1 cellular context compared by ENCODE assay signal in genomic region chr11:119337581-119338317, GRCh38.
A peak's percentile ranks its signal among the peaks of the same experiment; 100 is the strongest.
TF ChIP-seq lines count a peak whose summit lies in the region.

No MANE protein-coding gene starts in this region.

TF ChIP-seq in HEK293, 187 proteins besides CTCF, POLR2A, EP300 and RAD21 (continued from another document):
- TF ChIP-seq, protein P1, sequence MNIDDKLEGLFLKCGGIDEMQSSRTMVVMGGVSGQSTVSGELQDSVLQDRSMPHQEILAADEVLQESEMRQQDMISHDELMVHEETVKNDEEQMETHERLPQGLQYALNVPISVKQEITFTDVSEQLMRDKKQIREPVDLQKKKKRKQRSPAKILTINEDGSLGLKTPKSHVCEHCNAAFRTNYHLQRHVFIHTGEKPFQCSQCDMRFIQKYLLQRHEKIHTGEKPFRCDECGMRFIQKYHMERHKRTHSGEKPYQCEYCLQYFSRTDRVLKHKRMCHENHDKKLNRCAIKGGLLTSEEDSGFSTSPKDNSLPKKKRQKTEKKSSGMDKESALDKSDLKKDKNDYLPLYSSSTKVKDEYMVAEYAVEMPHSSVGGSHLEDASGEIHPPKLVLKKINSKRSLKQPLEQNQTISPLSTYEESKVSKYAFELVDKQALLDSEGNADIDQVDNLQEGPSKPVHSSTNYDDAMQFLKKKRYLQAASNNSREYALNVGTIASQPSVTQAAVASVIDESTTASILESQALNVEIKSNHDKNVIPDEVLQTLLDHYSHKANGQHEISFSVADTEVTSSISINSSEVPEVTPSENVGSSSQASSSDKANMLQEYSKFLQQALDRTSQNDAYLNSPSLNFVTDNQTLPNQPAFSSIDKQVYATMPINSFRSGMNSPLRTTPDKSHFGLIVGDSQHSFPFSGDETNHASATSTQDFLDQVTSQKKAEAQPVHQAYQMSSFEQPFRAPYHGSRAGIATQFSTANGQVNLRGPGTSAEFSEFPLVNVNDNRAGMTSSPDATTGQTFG (tag by site-specific recombination; IDR thresholded peaks at IDR 0.05; ENCODE audit: borderline replicate concordance), result no peak
- TF ChIP-seq ZNF280C (tag by site-specific recombination; IDR thresholded peaks at IDR 0.05), result no peak
- no peak for TF ChIP-seq ZNF426 (tag by site-specific recombination; IDR thresholded peaks at IDR 0.05)
- no peak for TF ChIP-seq ZNF10 (tag by site-specific recombination; IDR thresholded peaks at IDR 0.05)
- TF ChIP-seq ZNF24 (tag by site-specific recombination; IDR thresholded peaks at IDR 0.05), result no peak
- TF ChIP-seq ZNF362 (tag by site-specific recombination; IDR thresholded peaks at IDR 0.05), result no peak
- no peak for TF ChIP-seq ZNF175 (tag by site-specific recombination; IDR thresholded peaks at IDR 0.05)
- TF ChIP-seq ZNF366 (tag by site-specific recombination; conservative IDR thresholded peaks at IDR 0.05), result 0 out of 2 replicates have a peak, but pooled peaks have one; percentile 41
- peak; percentile 29; the same call in 1 of the 2 replicates for TF ChIP-seq GLIS2 (tag by site-specific recombination; IDR thresholded peaks at IDR 0.05)
- TF ChIP-seq ZNF670 (tag by site-specific recombination; IDR thresholded peaks at IDR 0.05; ENCODE audit: low read depth), result no peak
- no peak for TF ChIP-seq ZNF660 (tag by site-specific recombination; IDR thresholded peaks at IDR 0.05)
- no peak for TF ChIP-seq ZBTB20 (tag by site-specific recombination; IDR thresholded peaks at IDR 0.05)
- TF ChIP-seq ZNF214 (tag by site-specific recombination; IDR thresholded peaks at IDR 0.05; ENCODE audit: borderline replicate concordance), result no peak
- TF ChIP-seq ZNF221 (tag by site-specific recombination; IDR thresholded peaks at IDR 0.05; ENCODE audit: borderline replicate concordance), result no peak
- TF ChIP-seq ZNF223 (tag by site-specific recombination; IDR thresholded peaks at IDR 0.05), result no peak
- TF ChIP-seq, protein P2, sequence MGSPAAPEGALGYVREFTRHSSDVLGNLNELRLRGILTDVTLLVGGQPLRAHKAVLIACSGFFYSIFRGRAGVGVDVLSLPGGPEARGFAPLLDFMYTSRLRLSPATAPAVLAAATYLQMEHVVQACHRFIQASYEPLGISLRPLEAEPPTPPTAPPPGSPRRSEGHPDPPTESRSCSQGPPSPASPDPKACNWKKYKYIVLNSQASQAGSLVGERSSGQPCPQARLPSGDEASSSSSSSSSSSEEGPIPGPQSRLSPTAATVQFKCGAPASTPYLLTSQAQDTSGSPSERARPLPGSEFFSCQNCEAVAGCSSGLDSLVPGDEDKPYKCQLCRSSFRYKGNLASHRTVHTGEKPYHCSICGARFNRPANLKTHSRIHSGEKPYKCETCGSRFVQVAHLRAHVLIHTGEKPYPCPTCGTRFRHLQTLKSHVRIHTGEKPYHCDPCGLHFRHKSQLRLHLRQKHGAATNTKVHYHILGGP (tag by site-specific recombination; IDR thresholded peaks at IDR 0.05), result no peak
- TF ChIP-seq ZSCAN16 (tag by site-specific recombination; IDR thresholded peaks at IDR 0.05), result no peak
- no peak for TF ChIP-seq ZNF155 (tag by site-specific recombination; IDR thresholded peaks at IDR 0.05)
- TF ChIP-seq ZNF341 (tag by site-specific recombination; IDR thresholded peaks at IDR 0.05; ENCODE audit: low read depth), result no peak
- no peak for TF ChIP-seq ZNF416 (tag by site-specific recombination; IDR thresholded peaks at IDR 0.05)
- no peak for TF ChIP-seq ZSCAN18 (tag by site-specific recombination; IDR thresholded peaks at IDR 0.05)
- no peak for TF ChIP-seq ZNF404 (tag by site-specific recombination; IDR thresholded peaks at IDR 0.05)
- no peak for TF ChIP-seq ELK4 (IDR thresholded peaks at IDR 0.05; ENCODE audit: borderline replicate concordance, low read depth, low read length)
- no peak for TF ChIP-seq ZNF394 (tag by site-specific recombination; IDR thresholded peaks at IDR 0.05; ENCODE audit: borderline replicate concordance)
- TF ChIP-seq SP7 (tag by site-specific recombination; IDR thresholded peaks at IDR 0.05), result peak; percentile 47; the same call in 1 of the 2 replicates
- no peak for TF ChIP-seq WT1 (tag by site-specific recombination; IDR thresholded peaks at IDR 0.05)
- no peak for TF ChIP-seq ZFP69B (tag by site-specific recombination; IDR thresholded peaks at IDR 0.05)
- no peak for TF ChIP-seq PATZ1 (tag by site-specific recombination; IDR thresholded peaks at IDR 0.05)
- no peak for TF ChIP-seq ZNF707 (tag by site-specific recombination; IDR thresholded peaks at IDR 0.05)
- TF ChIP-seq, protein P3, sequence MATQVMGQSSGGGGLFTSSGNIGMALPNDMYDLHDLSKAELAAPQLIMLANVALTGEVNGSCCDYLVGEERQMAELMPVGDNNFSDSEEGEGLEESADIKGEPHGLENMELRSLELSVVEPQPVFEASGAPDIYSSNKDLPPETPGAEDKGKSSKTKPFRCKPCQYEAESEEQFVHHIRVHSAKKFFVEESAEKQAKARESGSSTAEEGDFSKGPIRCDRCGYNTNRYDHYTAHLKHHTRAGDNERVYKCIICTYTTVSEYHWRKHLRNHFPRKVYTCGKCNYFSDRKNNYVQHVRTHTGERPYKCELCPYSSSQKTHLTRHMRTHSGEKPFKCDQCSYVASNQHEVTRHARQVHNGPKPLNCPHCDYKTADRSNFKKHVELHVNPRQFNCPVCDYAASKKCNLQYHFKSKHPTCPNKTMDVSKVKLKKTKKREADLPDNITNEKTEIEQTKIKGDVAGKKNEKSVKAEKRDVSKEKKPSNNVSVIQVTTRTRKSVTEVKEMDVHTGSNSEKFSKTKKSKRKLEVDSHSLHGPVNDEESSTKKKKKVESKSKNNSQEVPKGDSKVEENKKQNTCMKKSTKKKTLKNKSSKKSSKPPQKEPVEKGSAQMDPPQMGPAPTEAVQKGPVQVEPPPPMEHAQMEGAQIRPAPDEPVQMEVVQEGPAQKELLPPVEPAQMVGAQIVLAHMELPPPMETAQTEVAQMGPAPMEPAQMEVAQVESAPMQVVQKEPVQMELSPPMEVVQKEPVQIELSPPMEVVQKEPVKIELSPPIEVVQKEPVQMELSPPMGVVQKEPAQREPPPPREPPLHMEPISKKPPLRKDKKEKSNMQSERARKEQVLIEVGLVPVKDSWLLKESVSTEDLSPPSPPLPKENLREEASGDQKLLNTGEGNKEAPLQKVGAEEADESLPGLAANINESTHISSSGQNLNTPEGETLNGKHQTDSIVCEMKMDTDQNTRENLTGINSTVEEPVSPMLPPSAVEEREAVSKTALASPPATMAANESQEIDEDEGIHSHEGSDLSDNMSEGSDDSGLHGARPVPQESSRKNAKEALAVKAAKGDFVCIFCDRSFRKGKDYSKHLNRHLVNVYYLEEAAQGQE (tag by site-specific recombination; IDR thresholded peaks at IDR 0.05), result no peak
